ENCODE assay signal across 22 cellular contexts in the genomic region with DNA sequence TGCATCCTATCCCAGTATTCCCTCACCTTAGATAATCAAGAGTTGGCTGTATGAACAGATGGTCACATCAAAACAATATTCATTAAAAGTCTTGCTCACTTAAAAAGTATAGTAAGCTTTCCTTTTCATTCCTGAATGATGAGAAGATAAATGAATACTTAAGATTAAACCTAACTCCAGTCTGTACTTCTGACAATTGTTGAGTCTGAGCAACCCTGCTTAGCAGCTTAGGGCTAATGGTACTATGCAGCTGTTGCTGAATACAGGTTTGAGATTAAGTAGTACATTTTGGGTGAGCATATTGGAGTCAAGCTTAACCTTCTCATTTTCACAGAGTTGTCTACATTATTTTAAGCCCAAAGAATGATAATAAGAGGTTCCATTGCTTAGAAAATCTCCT.
"Had no signal": no experiment of that assay in that cellular context is flagged by ENCODE, and none has a peak within 500 bp of the region (broad histone marks: within the 10 kb centered on the region; RNA-seq: fewer than 3 reads in every experiment).

No MANE protein-coding gene starts in this region.

- H3K27ac Mint-ChIP-seq: activated CD4-positive, alpha-beta T cell treated with anti-CD3 and anti-CD28 coated beads, Interleukin-2, amount 10 ng/mL, durations not matched to agents 7 days and 5 days; activated naive CD4-positive, alpha-beta T cell treated with anti-CD3 and anti-CD28 coated beads, Interleukin-2, amount 50 U/mL, for 24 hours; activated T-helper 2 cell treated with anti-CD3 and anti-CD28 coated beads, Interferon-gamma antibody, Interleukin-2, Interleukin-4, amounts not matched to agents 10 μg/mL and 5 μg/mL and 100 μg/mL, durations not matched to agents 14 hours and 24 hours and 36 hours; memory B cell; progenitor cell of endocrine pancreas; stimulated activated memory B cell treated with anti-CD40 and anti-IgM and Interleukin-4, amounts not matched to agents 10 μg/mL and 1 μg/mL and 100 μg/mL, for 72 hours; T-helper 1 cell treated with Interleukin-12 subunit alpha and Interleukin-12 subunit beta and Interleukin-4 antibody, amounts not matched to agents 30 μg/mL and 1 μg/mL, for 36 hours had no signal

- DNase-seq: activated CD4-positive, alpha-beta T cell treated with anti-CD3 and anti-CD28 coated beads, Interleukin-2, amount 10 ng/mL, durations not matched to agents 7 days and 5 days; activated CD4-positive, CD25-positive, alpha-beta regulatory T cell; activated CD8-positive, alpha-beta memory T cell treated with anti-CD3 and anti-CD28 coated beads for 24 hours; activated T-cell treated with anti-CD3 and anti-CD28 coated beads for 4 hours; esophagus squamous epithelium; head of caudate nucleus; islet precursor cell; left lung; right cardiac atrium; spleen; stimulated activated CD4-positive, alpha-beta T cell treated with anti-CD3 and anti-CD28 coated beads, Interleukin-1b, Interleukin-23, amount 100 ng/mL, for 48 hours; tibial artery had no signal

- H3K27ac ChIP-seq: esophagus squamous epithelium, left lung, neutrophil, spleen, tibial artery, vagina had no signal

- H3K4me1 Mint-ChIP-seq: activated naive CD4-positive, alpha-beta T cell treated with anti-CD3 and anti-CD28 coated beads, Interleukin-2, amount 50 U/mL, for 24 hours; memory B cell; stimulated activated memory B cell treated with anti-CD40 and anti-IgM and Interleukin-4, amounts not matched to agents 10 μg/mL and 1 μg/mL and 100 μg/mL, for 72 hours had no signal

- H3K9me3 Mint-ChIP-seq: activated CD4-positive, alpha-beta T cell treated with anti-CD3 and anti-CD28 coated beads, Interleukin-2, amount 10 ng/mL, durations not matched to agents 7 days and 5 days; activated naive CD4-positive, alpha-beta T cell treated with anti-CD3 and anti-CD28 coated beads, Interleukin-2, amount 50 U/mL, for 24 hours; activated T-helper 2 cell treated with anti-CD3 and anti-CD28 coated beads, Interferon-gamma antibody, Interleukin-2, Interleukin-4, amounts not matched to agents 10 μg/mL and 5 μg/mL and 100 μg/mL, durations not matched to agents 14 hours and 24 hours and 36 hours; memory B cell; stimulated activated memory B cell treated with anti-CD40 and anti-IgM and Interleukin-4, amounts not matched to agents 10 μg/mL and 1 μg/mL and 100 μg/mL, for 72 hours; T-helper 1 cell treated with Interleukin-12 subunit alpha and Interleukin-12 subunit beta and Interleukin-4 antibody, amounts not matched to agents 30 μg/mL and 1 μg/mL, for 36 hours had no signal

- H3K4me1 ChIP-seq: esophagus squamous epithelium, left lung, spleen, vagina had no signal

- H3K27me3 Mint-ChIP-seq: activated naive CD4-positive, alpha-beta T cell treated with anti-CD3 and anti-CD28 coated beads, Interleukin-2, amount 50 U/mL, for 24 hours; memory B cell; progenitor cell of endocrine pancreas; stimulated activated memory B cell treated with anti-CD40 and anti-IgM and Interleukin-4, amounts not matched to agents 10 μg/mL and 1 μg/mL and 100 μg/mL, for 72 hours had no signal

- H3K27me3 ChIP-seq: esophagus squamous epithelium, left lung, neutrophil, spleen, tibial artery, vagina had no signal

- H3K9me3 ChIP-seq: esophagus squamous epithelium, left lung, neutrophil, spleen, tibial artery, vagina had no signal

- FAIRE-seq: bronchial epithelial cell, TTC549 had no signal

- ATAC-seq: left lung; right cardiac atrium; stimulated activated memory B cell treated with anti-CD40 and anti-IgM and Interleukin-4, amounts not matched to agents 10 μg/mL and 1 μg/mL and 100 μg/mL, for 72 hours had no signal

- H3K4me3 Mint-ChIP-seq: activated CD4-positive, alpha-beta T cell treated with anti-CD3 and anti-CD28 coated beads, Interleukin-2, amount 10 ng/mL, durations not matched to agents 7 days and 5 days; activated naive CD4-positive, alpha-beta T cell treated with anti-CD3 and anti-CD28 coated beads, Interleukin-2, amount 50 U/mL, for 24 hours; memory B cell; stimulated activated memory B cell treated with anti-CD40 and anti-IgM and Interleukin-4, amounts not matched to agents 10 μg/mL and 1 μg/mL and 100 μg/mL, for 72 hours; T-helper 1 cell treated with Interleukin-12 subunit alpha and Interleukin-12 subunit beta and Interleukin-4 antibody, amounts not matched to agents 30 μg/mL and 1 μg/mL, for 36 hours had no signal

- H3K4me3 ChIP-seq: esophagus squamous epithelium, left lung, spleen, tibial artery, vagina had no signal

- H3K36me3 Mint-ChIP-seq: activated naive CD4-positive, alpha-beta T cell treated with anti-CD3 and anti-CD28 coated beads, Interleukin-2, amount 50 U/mL, for 24 hours; memory B cell; stimulated activated memory B cell treated with anti-CD40 and anti-IgM and Interleukin-4, amounts not matched to agents 10 μg/mL and 1 μg/mL and 100 μg/mL, for 72 hours had no signal

- H3K36me3 ChIP-seq: esophagus squamous epithelium, left lung, neutrophil, spleen, tibial artery, vagina had no signal
